1 cellular context compared by ENCODE assay signal in genomic region chr17:72502111-72502939, GRCh38.
TF ChIP-seq lines count a peak whose summit lies in the region.

No MANE protein-coding gene starts in this region.

TF ChIP-seq in GM23338, 12 proteins besides CTCF, POLR2A, EP300 and RAD21 (continued from another document):
- TF ChIP-seq CREB1 (CRISPR knock-in tag; IDR thresholded peaks at IDR 0.05; ENCODE audit: low read depth): no peak
- TF ChIP-seq ETS1 (IDR thresholded peaks at IDR 0.05): no peak
- no peak for TF ChIP-seq NANOG (IDR thresholded peaks at IDR 0.05; ENCODE audit: borderline replicate concordance)
- no peak for TF ChIP-seq EZH2 (IDR thresholded peaks at IDR 0.05; ENCODE audit: low read depth, unreplicated experiment)
- TF ChIP-seq POLR2AphosphoS5 (IDR thresholded peaks at IDR 0.05; ENCODE audit: low read depth): no peak
